18 cellular contexts compared by ENCODE assay signal in the genomic region with DNA sequence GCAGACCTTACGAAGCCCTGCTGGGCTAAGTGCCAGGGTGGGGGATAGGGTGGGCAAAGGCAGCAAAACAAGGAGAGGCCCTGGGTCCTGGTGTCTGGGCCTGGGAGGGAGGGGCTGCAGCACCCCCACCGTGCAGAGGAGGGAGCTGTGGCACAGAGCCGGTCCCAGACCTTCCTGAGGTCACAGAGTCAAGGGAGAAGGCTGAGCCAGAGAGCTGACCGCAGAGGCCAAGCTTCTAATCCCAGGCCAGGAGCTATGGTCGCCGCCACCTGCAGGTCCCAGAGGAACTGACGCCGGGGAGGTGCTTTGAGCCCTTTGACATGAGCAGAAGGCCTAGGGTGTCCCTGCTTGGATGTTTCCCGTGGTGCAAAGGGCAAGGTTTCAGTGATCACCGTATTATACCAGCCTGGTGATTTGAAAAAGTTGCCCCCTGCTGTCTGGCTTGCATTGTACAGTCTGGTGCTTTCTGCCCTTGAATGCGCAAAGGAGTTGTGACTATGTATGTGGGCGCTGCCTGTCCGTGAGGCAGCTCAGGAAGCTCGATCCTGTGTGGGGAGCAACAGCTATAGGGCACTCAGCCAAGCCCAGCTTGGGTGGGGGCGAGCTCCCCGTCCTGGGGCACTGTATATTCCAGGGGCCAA. TPM values are rescaled to one million over a fixed set of nuclear protein-coding genes. Genes with fewer than 3 reads are reported as not detected.
A peak's percentile ranks its signal among the peaks of the same experiment; 100 is the strongest.
DNase-seq lines count a peak whose midpoint lies in the region; ATAC-seq and TF ChIP-seq lines count a peak whose summit lies in the region.
"Had no signal": no experiment of that assay in that cellular context is flagged by ENCODE, and none has a peak within 500 bp of the region (broad histone marks: within the 10 kb centered on the region; RNA-seq: fewer than 3 reads in every experiment).

No MANE protein-coding gene starts in this region.

- ATAC-seq in CD4-positive, alpha-beta T cell (ENCODE audit: poor library complexity): no peak
- ATAC-seq in right lobe of liver (peak; percentile 57 to 92 (median 79)), GM21423 (IDR thresholded peaks at IDR 0.05; ENCODE audit: unreplicated experiment) (no peak)

- no peak overlapping the region for H2BK120ac ChIP-seq in H9 (ENCODE audit: low read depth, low read length, poor library complexity, severe bottlenecking)

- H3K4me1 ChIP-seq in H9 (ENCODE audit: insufficient read depth, low read length): no peaks in the 10 kb centered on the region
- no peaks in the 10 kb centered on the region for H3K4me1 ChIP-seq in right lobe of liver

- no peak overlapping the region for H2AFZ ChIP-seq in H9 (ENCODE audit: low read length)

- H2BK20ac ChIP-seq in H9 (ENCODE audit: low read depth, low read length, poor library complexity, severe bottlenecking): no peak overlapping the region

- DNase-seq in CD4-positive, alpha-beta T cell: no peak
- DNase-seq in H9 (peak; percentile 77), dermis blood vessel endothelial cell (peak; percentile 12), right lobe of liver (peak in 1 of 3 donors; percentile 57), NCI-H1436 (lab: John Stamatoyannopoulos, UW) (no peak)
- DNase-seq in activated naive CD8-positive, alpha-beta T cell treated with anti-CD3 and anti-CD28 coated beads for 36 hours: no peak
- DNase-seq: activated CD8-positive, alpha-beta memory T cell treated with anti-CD3 and anti-CD28 coated beads for 24 hours; amniotic stem cell; DMS 273 treated with DMSO at 0.1 percent for 48 hours; KG1; kidney glomerular epithelial cell; NCI-H1105 treated with DMSO at 0.1 percent for 48 hours; nucleus accumbens; stimulated activated CD4-positive, alpha-beta T cell treated with anti-CD3 and anti-CD28 coated beads, Interleukin-2, amount 100 ng/mL, for 48 hours had no signal

- no peak overlapping the region for H3K27ac ChIP-seq in CD4-positive, alpha-beta T cell (ENCODE audit: low read depth, low read length)
- no peak overlapping the region for H3K27ac ChIP-seq in H9 (ENCODE audit: insufficient read length, low read depth, low read length)
- H3K27ac ChIP-seq in right lobe of liver: no peak overlapping the region
- H3K27ac ChIP-seq: coronary artery, HL-60, suprapubic skin had no signal

- H3K27me3 Mint-ChIP-seq in CD4-positive, alpha-beta T cell: no peaks in the 10 kb centered on the region
- H3K27me3 Mint-ChIP-seq in H9 (ENCODE audit: low read depth): peaks cover 4% of the 10 kb centered on the region
- H3K27me3 Mint-ChIP-seq in activated naive CD8-positive, alpha-beta T cell treated with anti-CD3 and anti-CD28 coated beads for 36 hours: no peaks in the 10 kb centered on the region

- H4K91ac ChIP-seq in H9 (ENCODE audit: insufficient read length, low read depth, low read length): no peak overlapping the region

- H4K8ac ChIP-seq in H9 (replicated peaks; ENCODE audit: insufficient read length, low read depth, low read length): no peak overlapping the region

- no peak overlapping the region for H2BK15ac ChIP-seq in H9 (ENCODE audit: low read depth, low read length)

- H3K23me2 ChIP-seq in H9 (ENCODE audit: insufficient read length, low read depth, low read length, poor library complexity, severe bottlenecking): no peaks in the 10 kb centered on the region

- no peak overlapping the region for H3K18ac ChIP-seq in H9 (ENCODE audit: insufficient read length, low read depth, low read length)

- no peaks in the 10 kb centered on the region for H4K20me1 ChIP-seq in H9 (ENCODE audit: control insufficient read depth, insufficient read depth, insufficient read length)

- no peak for TF ChIP-seq CTCF in CD4-positive, alpha-beta T cell (IDR thresholded peaks at IDR 0.05)
- TF ChIP-seq CTCF in H9 (conservative IDR thresholded peaks at IDR 0.05) (peak; percentile 51), right lobe of liver (IDR thresholded peaks at IDR 0.05) (peak; percentile 13 to 23 (median 16))

- H3K79me1 ChIP-seq in H9 (ENCODE audit: insufficient read depth, low read depth, low read length, poor library complexity, severe bottlenecking): no peaks in the 10 kb centered on the region

- no peak overlapping the region for H2AK5ac ChIP-seq in H9 (ENCODE audit: insufficient read length, low read length)

- no CpG with 5 or more reads among the region's 16 CpGs for WGBS in H9 (ENCODE audit: extremely low coverage, insufficient read length, low lambda C conversion rate)
- WGBS in right lobe of liver (ENCODE audit: insufficient coverage, low coverage, low lambda C conversion rate, missing lambda C conversion rate): 40% methylated on average over 2 of the region's 16 CpGs

- no peak overlapping the region for H3K4me2 ChIP-seq in H9 (ENCODE audit: insufficient read depth, insufficient read length, low read length)

- H3K9me3 Mint-ChIP-seq in CD4-positive, alpha-beta T cell: no peaks in the 10 kb centered on the region
- peaks cover 30 to 31% of the 10 kb centered on the region in 2 experiments for H3K9me3 Mint-ChIP-seq in H9
- H3K9me3 Mint-ChIP-seq in activated naive CD8-positive, alpha-beta T cell treated with anti-CD3 and anti-CD28 coated beads for 36 hours: peaks cover 16% of the 10 kb centered on the region

- H3K27me3 ChIP-seq in CD4-positive, alpha-beta T cell (ENCODE audit: control insufficient read depth, insufficient read depth, low read length): no peaks in the 10 kb centered on the region
- no peaks in the 10 kb centered on the region for H3K27me3 ChIP-seq in H9 (ENCODE audit: insufficient read depth, low read length)
- H3K27me3 ChIP-seq in right lobe of liver: no peaks in the 10 kb centered on the region

- intact Hi-C loops in CD4-positive, alpha-beta T cell (cut with DNase I, micrococcal nuclease): no loop called here
- intact Hi-C loops in right lobe of liver (cut with DNase I): no loop called here

- CTCF ChIA-PET in CD4-positive, alpha-beta T cell (lab: Charles Lee): no interaction called here

- H3K4me1 Mint-ChIP-seq in CD4-positive, alpha-beta T cell (ENCODE audit: low read depth): peaks cover 2% of the 10 kb centered on the region
- H3K4me1 Mint-ChIP-seq in H9: no peaks in the 10 kb centered on the region
- no peaks in the 10 kb centered on the region for H3K4me1 Mint-ChIP-seq in activated naive CD8-positive, alpha-beta T cell treated with anti-CD3 and anti-CD28 coated beads for 36 hours

- H3K36me3 ChIP-seq in right lobe of liver: no peaks in the 10 kb centered on the region
- H3K36me3 ChIP-seq: suprapubic skin had no signal

- POLR2A ChIA-PET in CD4-positive, alpha-beta T cell (lab: Charles Lee): no interaction called here

- no peak overlapping the region for H3T11ph ChIP-seq in H9 (ENCODE audit: low read length)

- H2BK5ac ChIP-seq in H9 (ENCODE audit: insufficient read length, low read length): no peak overlapping the region

- TF ChIP-seq POLR2A in right lobe of liver (IDR thresholded peaks at IDR 0.05): no peak

- no peak overlapping the region for H2BK12ac ChIP-seq in H9 (ENCODE audit: insufficient read length, low read depth, low read length)

- H4K5ac ChIP-seq in H9 (ENCODE audit: insufficient read length, low read depth, low read length): no peak overlapping the region

- H3K36me3 Mint-ChIP-seq in CD4-positive, alpha-beta T cell (ENCODE audit: low read depth): peaks cover 48% of the 10 kb centered on the region
- peaks cover 6 to 17% (median 9%) of the 10 kb centered on the region in 3 experiments for H3K36me3 Mint-ChIP-seq in H9 (ENCODE audit: insufficient read depth in 1 of 3, low read depth in 3 of 3)
- peaks cover 21% of the 10 kb centered on the region for H3K36me3 Mint-ChIP-seq in activated naive CD8-positive, alpha-beta T cell treated with anti-CD3 and anti-CD28 coated beads for 36 hours

- H3K9ac ChIP-seq in H9 (ENCODE audit: extremely low read depth, insufficient read length, low read length): no peak overlapping the region

- no peak overlapping the region for H3K14ac ChIP-seq in H9 (ENCODE audit: insufficient read depth, low read length)

- H3K4me3 ChIP-seq in right lobe of liver: no peak overlapping the region
- H3K4me3 ChIP-seq: coronary artery, suprapubic skin had no signal

- H3K4me3 Mint-ChIP-seq in CD4-positive, alpha-beta T cell: no peak overlapping the region
- no peak overlapping the region for H3K4me3 Mint-ChIP-seq in H9
- no peak overlapping the region for H3K4me3 Mint-ChIP-seq in activated naive CD8-positive, alpha-beta T cell treated with anti-CD3 and anti-CD28 coated beads for 36 hours

- H3K23ac ChIP-seq in H9 (ENCODE audit: insufficient read length, low read depth, low read length): no peak overlapping the region

- no peaks in the 10 kb centered on the region for H3K79me2 ChIP-seq in H9 (ENCODE audit: insufficient read depth, low read length)

- peak overlapping the region; percentile 12 for H3K27ac Mint-ChIP-seq in CD4-positive, alpha-beta T cell
- H3K27ac Mint-ChIP-seq in H9: no peak overlapping the region; a peak in 1 of 7 replicates
- H3K27ac Mint-ChIP-seq in activated naive CD8-positive, alpha-beta T cell treated with anti-CD3 and anti-CD28 coated beads for 36 hours: no peak overlapping the region

- H3K4ac ChIP-seq in H9 (ENCODE audit: low read depth, low read length): no peak overlapping the region

- peaks cover 23% of the 10 kb centered on the region for H3K9me3 ChIP-seq in CD4-positive, alpha-beta T cell (ENCODE audit: control insufficient read depth, low read length)
- H3K9me3 ChIP-seq in H9 (ENCODE audit: control insufficient read depth, low read depth, low read length) (no peaks in the 10 kb centered on the region), right lobe of liver (no peaks in the 10 kb centered on the region)

- H3K56ac ChIP-seq in H9 (ENCODE audit: insufficient read length, low read depth, low read length): no peak overlapping the region

RNA-seq across cellular contexts. Expression of gene EDAR, which starts 44.3 kb away (rescaled TPM):
- total RNA-seq in CD4-positive, alpha-beta T cell: 10 to 100 TPM in 1 of 2 experiments, 1 to 10 TPM in 1; 9.4 to 10.3 TPM
- not detected in 2 replicates for total RNA-seq in H9 (2021)
- total RNA-seq in dermis blood vessel endothelial cell: not detected in 2 replicates
- 1 to 10 TPM in 1 of 6 experiments, under 1 TPM in 5; 0.06 to 1.6 (median 0.28) TPM for total RNA-seq in right lobe of liver
- total RNA-seq in activated naive CD8-positive, alpha-beta T cell treated with anti-CD3 and anti-CD28 coated beads for 36 hours: under 1 TPM; 0.16 to 0.21 TPM

Comparison
In these comparisons a context has a peak if more than half of its experiments do, and no peak if none do; other contexts are left out.
1. ATAC-seq: peak in right lobe of liver (4 of 4); none in CD4-positive, alpha-beta T cell (single experiment) and GM21423 (single experiment).
2. DNase-seq: peak in H9 (single experiment) and dermis blood vessel endothelial cell (single experiment); none in CD4-positive, alpha-beta T cell (0 of 10), NCI-H1436 (single experiment) and activated naive CD8-positive, alpha-beta T cell treated with anti-CD3 and anti-CD28 coated beads for 36 hours (single experiment).